Comparison of ENCODE assay signal across 8 cellular contexts in genomic region chr15:73633111-73633990, GRCh38. TPM values are rescaled to one million over a fixed set of nuclear protein-coding genes. Genes with fewer than 3 reads are reported as not detected.
DNase-seq lines count a peak whose midpoint lies in the region; ATAC-seq lines count a peak whose summit lies in the region.

Gene NPTN (minus strand): TSS chr15:73633389. CDS start chr15:73633215, 174 bp downstream.

- H3K4me1 Mint-ChIP-seq in CD8-positive, alpha-beta memory T cell = peaks cover 42 to 54% (median 53%) of the 10 kb centered on the region in 3 donors
- peaks cover 44% of the 10 kb centered on the region for H3K4me1 Mint-ChIP-seq in memory B cell

- peaks cover 12 to 16% of the 10 kb centered on the region in 2 donors for H3K27me3 Mint-ChIP-seq in CD8-positive, alpha-beta memory T cell
- no peaks in the 10 kb centered on the region for H3K27me3 Mint-ChIP-seq in memory B cell

- peaks cover 0 to 2% (median 1%) of the 10 kb centered on the region in 3 donors for H3K36me3 Mint-ChIP-seq in CD8-positive, alpha-beta memory T cell
- H3K36me3 Mint-ChIP-seq in memory B cell = no peaks in the 10 kb centered on the region

- peaks cover 45% of the 10 kb centered on the region for H3K4me1 ChIP-seq in CD8-positive, alpha-beta memory T cell (ENCODE audit: insufficient read depth, low read length)
- H3K4me1 ChIP-seq in effector memory CD4-positive, alpha-beta T cell (ENCODE audit: control insufficient read depth, insufficient read depth, low read length, poor library complexity, severe bottlenecking) = peaks cover 19% of the 10 kb centered on the region

- no peaks in the 10 kb centered on the region for H3K27me3 ChIP-seq in CD8-positive, alpha-beta memory T cell (ENCODE audit: insufficient read depth, low read length, poor library complexity, severe bottlenecking)
- H3K27me3 ChIP-seq in effector memory CD4-positive, alpha-beta T cell (replicated peaks; ENCODE audit: control insufficient read depth, insufficient read depth, low read length, poor library complexity, severe bottlenecking) = no peaks in the 10 kb centered on the region

- no peaks in the 10 kb centered on the region for H3K9me3 ChIP-seq in CD8-positive, alpha-beta memory T cell (ENCODE audit: low read length)
- no peaks in the 10 kb centered on the region for H3K9me3 ChIP-seq in effector memory CD4-positive, alpha-beta T cell (ENCODE audit: control insufficient read depth, low read length)

- POLR2A ChIA-PET in CD8-positive, alpha-beta memory T cell (lab: Charles Lee) = interaction anchor here (0.6 to 1.3 kb wide), 2 partner anchors 10 to 1975 kb away, joined by 4 to 5 read pairs; no protein-coding TSS in a partner anchor
- POLR2A ChIA-PET in activated CD8-positive, alpha-beta memory T cell treated with anti-CD3 and anti-CD28 coated beads for 36 hours (lab: Charles Lee) = interaction anchor here (1.3 kb wide), 1 partner anchor 49 kb away, joined by 3 read pairs; no protein-coding TSS in a partner anchor

- peak within 1 kb of the TSS; percentile 88 to 95 (median 91) for H3K4me3 Mint-ChIP-seq in CD8-positive, alpha-beta memory T cell
- peak within 1 kb of the TSS; percentile 82 for H3K4me3 Mint-ChIP-seq in memory B cell

- no peaks in the 10 kb centered on the region for H3K9me3 Mint-ChIP-seq in CD8-positive, alpha-beta memory T cell
- H3K9me3 Mint-ChIP-seq in memory B cell = peaks cover 8% of the 10 kb centered on the region

- H3K4me3 ChIP-seq in CD8-positive, alpha-beta memory T cell (ENCODE audit: low read length) = peak within 1 kb of the TSS; percentile 75
- peak within 1 kb of the TSS; percentile 73 for H3K4me3 ChIP-seq in effector memory CD4-positive, alpha-beta T cell (ENCODE audit: insufficient read depth, low read depth, low read length, poor library complexity, severe bottlenecking)

- CTCF ChIA-PET in CD8-positive, alpha-beta memory T cell (lab: Charles Lee) = interaction anchor here (1.4 to 4.3 kb wide), 4 partner anchors 11 to 72 kb away, joined by 3 to 29 read pairs (median 5); no protein-coding TSS in a partner anchor
- CTCF ChIA-PET in activated CD8-positive, alpha-beta memory T cell treated with anti-CD3 and anti-CD28 coated beads for 36 hours (lab: Charles Lee) = interaction anchor here (0.8 to 8.4 kb wide), 6 partner anchors 17 to 72 kb away, joined by 3 to 90 read pairs (median 3); no protein-coding TSS in a partner anchor

- H3K27ac ChIP-seq in CD8-positive, alpha-beta memory T cell (ENCODE audit: low read depth, low read length) = peak within 1 kb of the TSS; percentile 63
- peak within 1 kb of the TSS; percentile 54 for H3K27ac ChIP-seq in effector memory CD4-positive, alpha-beta T cell (ENCODE audit: insufficient read depth, low read length, poor library complexity, severe bottlenecking)

- peak within 1 kb of the TSS; percentile 17 to 94 (median 88) for H3K27ac Mint-ChIP-seq in CD8-positive, alpha-beta memory T cell
- peak within 1 kb of the TSS; percentile 84 for H3K27ac Mint-ChIP-seq in memory B cell

- ATAC-seq in GM19468 (IDR thresholded peaks at IDR 0.05; ENCODE audit: extremely low read depth, unreplicated experiment) (peak; percentile 53), memory B cell (ENCODE audit: low read depth) (peak; percentile 90)

- no peaks in the 10 kb centered on the region for H3K36me3 ChIP-seq in CD8-positive, alpha-beta memory T cell (ENCODE audit: insufficient read depth, low read length)
- no peaks in the 10 kb centered on the region for H3K36me3 ChIP-seq in effector memory CD4-positive, alpha-beta T cell (ENCODE audit: control insufficient read depth, insufficient read depth, low read length)

- DNase-seq in CD8-positive, alpha-beta memory T cell = peak; percentile 97 to 98 (median 98)
- DNase-seq in HS-5 (ENCODE audit: low read depth) (peak; percentile 80), memory B cell (ENCODE audit: low spot score in 2 of 2) (peak; percentile 94 to 96)
- peak; percentile 97 for DNase-seq in NK-92 treated with Interleukin-12 subunit alpha and Interleukin-12 subunit beta, amount 100 ng/mL, for 24 hours (lab: John Stamatoyannopoulos, UW)
- DNase-seq in effector memory CD4-positive, alpha-beta T cell = peak; percentile 94 to 97 (median 96)
- peak; percentile 98 for DNase-seq in stimulated activated CD8-positive, alpha-beta memory T cell treated with anti-CD3 and anti-CD28 coated beads, Interleukin-12 subunit alpha, Interleukin-12 subunit beta, amount 100 ng/mL, for 24 hours (ENCODE audit: extremely low read depth)

RNA-seq across cellular contexts. Expression of gene NPTN, which starts in this region (rescaled TPM):
- 10 to 100 TPM; 55.8 to 58.5 TPM for total RNA-seq in CD8-positive, alpha-beta memory T cell
- 46.1 TPM for polyA plus RNA-seq in CD8-positive, alpha-beta memory T cell
- 10 to 100 TPM; 51.9 to 56.1 TPM for total RNA-seq in activated CD8-positive, alpha-beta memory T cell treated with anti-CD3 and anti-CD28 coated beads for 36 hours

Comparison
In these comparisons a context has a peak if more than half of its experiments do, and no peak if none do; other contexts are left out.
1. Peak in every context shown above with its lines: DNase-seq, ATAC-seq, H3K4me3 ChIP-seq and H3K27ac ChIP-seq.